In the genomic region with DNA sequence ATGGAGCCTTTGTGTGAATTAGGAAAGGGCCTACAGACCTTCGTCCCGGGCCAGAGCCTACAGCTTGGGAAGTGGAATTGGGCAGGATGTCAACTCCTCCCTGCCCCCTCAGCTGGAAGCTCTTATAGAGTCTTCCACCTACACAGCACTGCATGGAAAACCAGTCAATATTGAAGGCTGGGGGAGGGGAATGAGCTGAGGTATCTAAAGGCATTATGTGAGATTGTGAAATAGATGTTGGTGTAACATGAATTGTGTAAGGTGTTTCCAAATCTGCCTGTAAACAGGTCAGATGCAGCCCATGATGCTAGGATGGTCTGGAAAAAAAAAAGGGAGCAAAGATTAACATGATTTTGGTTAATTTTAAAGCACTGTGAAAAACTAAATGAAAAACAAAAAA, we compare ENCODE assay signal across 8 cellular contexts.
"Had no signal": no experiment of that assay in that cellular context is flagged by ENCODE, and none has a peak within 500 bp of the region (broad histone marks: within the 10 kb centered on the region; RNA-seq: fewer than 3 reads in every experiment).

No MANE protein-coding gene starts in this region.

- H3K9me3 ChIP-seq: HAP-1 had no signal

- H3K36me3 ChIP-seq: HAP-1 had no signal

- H3K4me3 ChIP-seq: GM23248, HAP-1, K562 had no signal

- H3K4me1 ChIP-seq: HAP-1 had no signal

- H2AFZ ChIP-seq: GM23248 had no signal

- DNase-seq: GM23248, GOT3, H7, HFFc6, KG1 had no signal

- ATAC-seq: HCT116, K562 had no signal

- H3K9ac ChIP-seq: GM23248 had no signal

- H3K27ac ChIP-seq: GM23248 had no signal
